In genomic region chr10:21279217-21279575, GRCh38 we compare ENCODE assay signal across 1 cellular context.
TF ChIP-seq lines count a peak whose summit lies in the region.

No MANE protein-coding gene starts in this region.

TF ChIP-seq in GM12878, 131 proteins besides CTCF, POLR2A, EP300 and RAD21:
- TF ChIP-seq HDGF (IDR thresholded peaks at IDR 0.05) (no peak), RFX5 (IDR thresholded peaks at IDR 0.05; ENCODE audit: low read depth, low read length) (no peak), ATF7 (IDR thresholded peaks at IDR 0.05; ENCODE audit: low read depth) (no peak), CREB1 (IDR thresholded peaks at IDR 0.05; ENCODE audit: low read depth) (no peak), ZZZ3 (IDR thresholded peaks at IDR 0.05; ENCODE audit: control insufficient read depth, insufficient read length, low read depth) (no peak), CBX5 (IDR thresholded peaks at IDR 0.05; ENCODE audit: low read depth) (no peak), BRCA1 (IDR thresholded peaks at IDR 0.05; ENCODE audit: low read depth, low read length) (no peak), ZBTB4 (CRISPR knock-in tag; IDR thresholded peaks at IDR 0.05) (no peak), TAF1 (IDR thresholded peaks at IDR 0.05; ENCODE audit: borderline replicate concordance, low read depth, low read length) (no peak), SUZ12 (IDR thresholded peaks at IDR 0.05; ENCODE audit: unreplicated experiment) (no peak), KLF5 (IDR thresholded peaks at IDR 0.05; ENCODE audit: partially characterized antibody) (no peak), DPF2 (IDR thresholded peaks at IDR 0.05) (no peak), KAT2A (conservative IDR thresholded peaks at IDR 0.05; ENCODE audit: control insufficient read depth, low read depth, low read length) (no peak), E4F1 (IDR thresholded peaks at IDR 0.05; ENCODE audit: borderline replicate concordance, partially characterized antibody) (no peak), E2F4 (IDR thresholded peaks at IDR 0.05; ENCODE audit: low read depth, low read length) (no peak)
TF ChIP-seq in GM12878: peak in this region for 0.
